ENCODE assay signal across 9 cellular contexts in the genomic region with DNA sequence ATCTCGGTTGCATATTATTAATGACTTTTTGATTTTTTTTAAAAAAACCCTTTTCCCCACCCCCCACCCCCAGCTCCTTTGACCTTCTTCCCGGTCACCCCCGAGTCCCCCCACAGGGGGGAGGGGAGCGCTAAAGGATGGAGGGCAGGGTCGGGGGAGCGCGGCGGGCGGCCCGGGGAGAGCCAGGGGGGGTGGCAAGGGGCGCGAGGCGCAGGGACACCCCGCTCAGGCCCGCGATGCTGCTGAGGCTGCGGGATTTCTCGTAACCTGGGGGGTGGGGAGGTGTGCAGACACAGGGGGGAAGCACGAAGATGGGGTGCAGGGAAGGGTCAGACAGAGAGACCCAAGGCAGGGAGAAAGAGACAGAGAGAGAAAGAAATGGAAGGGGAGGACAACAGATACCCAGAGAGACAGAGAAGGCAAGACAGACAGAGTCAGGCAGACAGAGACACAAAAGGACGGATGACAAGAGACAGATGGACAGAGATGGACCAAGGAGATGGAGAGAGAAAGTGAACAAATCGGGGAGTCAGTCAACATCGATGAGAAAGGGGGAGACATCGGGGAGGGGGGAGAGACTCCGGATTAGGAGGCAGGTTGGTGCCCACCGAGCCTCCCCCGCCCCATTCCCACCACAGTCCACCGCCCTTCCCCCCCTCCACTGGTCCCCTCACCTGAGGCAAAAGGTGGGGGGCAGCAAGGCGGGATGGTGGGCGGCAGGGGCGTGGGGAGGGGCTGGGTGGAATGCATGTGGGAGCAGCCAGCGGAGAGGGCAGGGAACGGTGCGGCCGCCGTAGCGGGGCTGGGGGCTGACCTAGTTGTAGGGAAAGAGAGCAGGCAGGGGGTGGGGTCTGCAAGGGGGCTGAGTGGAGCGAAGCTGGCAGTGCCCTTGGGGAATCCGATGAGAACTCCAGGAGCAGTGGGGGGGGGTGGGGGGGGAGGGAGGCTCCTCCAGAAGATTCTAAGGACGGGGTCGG. TPM values are rescaled to one million over a fixed set of nuclear protein-coding genes. Genes with fewer than 3 reads are reported as not detected.
DNase-seq lines count a peak whose midpoint lies in the region; ATAC-seq and TF ChIP-seq lines count a peak whose summit lies in the region.
"Had no signal": no experiment of that assay in that cellular context is flagged by ENCODE, and none has a peak within 500 bp of the region (broad histone marks: within the 10 kb centered on the region; RNA-seq: fewer than 3 reads in every experiment).

No MANE protein-coding gene starts in this region.

- peak overlapping the region; percentile 76 for H3K4me3 ChIP-seq in OCI-LY3 (ENCODE audit: low read length)
- H3K4me3 ChIP-seq in iPS-11a (ENCODE audit: low read depth, low read length) = peak overlapping the region; percentile 60

- no peaks in the 10 kb centered on the region for H3K9me3 Mint-ChIP-seq in activated naive CD8-positive, alpha-beta T cell (ENCODE audit: low read depth)
- no peaks in the 10 kb centered on the region for H3K9me3 Mint-ChIP-seq in activated naive CD8-positive, alpha-beta T cell treated with anti-CD3 and anti-CD28 coated beads for 36 hours
- H3K9me3 Mint-ChIP-seq in stimulated activated memory B cell treated with anti-CD40 and anti-IgM and Interleukin-4, amounts not matched to agents 10 μg/mL and 1 μg/mL and 100 μg/mL, for 72 hours = no peaks in the 10 kb centered on the region

- H3K9me3 ChIP-seq in OCI-LY3 (ENCODE audit: insufficient read depth, low read length) = no peaks in the 10 kb centered on the region

- peak overlapping the region; percentile 66 for H3K9ac ChIP-seq in OCI-LY3 (ENCODE audit: low read length)

- no peak for DNase-seq in activated naive CD8-positive, alpha-beta T cell treated with anti-CD3 and anti-CD28 coated beads for 36 hours
- no peak for DNase-seq in activated CD8-positive, alpha-beta memory T cell treated with anti-CD3 and anti-CD28 coated beads for 24 hours
- DNase-seq in AG20443 (ENCODE audit: low spot score) = no peak

- H3K27me3 Mint-ChIP-seq in activated naive CD8-positive, alpha-beta T cell = peaks cover 27% of the 10 kb centered on the region
- peaks cover 87% of the 10 kb centered on the region for H3K27me3 Mint-ChIP-seq in activated naive CD8-positive, alpha-beta T cell treated with anti-CD3 and anti-CD28 coated beads for 36 hours
- peaks cover 57% of the 10 kb centered on the region for H3K27me3 Mint-ChIP-seq in stimulated activated memory B cell treated with anti-CD40 and anti-IgM and Interleukin-4, amounts not matched to agents 10 μg/mL and 1 μg/mL and 100 μg/mL, for 72 hours

- H3K4me2 ChIP-seq in OCI-LY3 (ENCODE audit: low read length) = peak overlapping the region; percentile 82

- no peak overlapping the region for H2AFZ ChIP-seq in OCI-LY3 (ENCODE audit: low read depth, low read length)

- no peaks in the 10 kb centered on the region for H3K36me3 ChIP-seq in OCI-LY3 (replicated peaks; ENCODE audit: low read depth, low read length)

- H3K27ac Mint-ChIP-seq in activated naive CD8-positive, alpha-beta T cell = no peak overlapping the region
- no peak overlapping the region for H3K27ac Mint-ChIP-seq in activated naive CD8-positive, alpha-beta T cell treated with anti-CD3 and anti-CD28 coated beads for 36 hours
- H3K27ac Mint-ChIP-seq in stimulated activated memory B cell treated with anti-CD40 and anti-IgM and Interleukin-4, amounts not matched to agents 10 μg/mL and 1 μg/mL and 100 μg/mL, for 72 hours = no peak overlapping the region
- H3K27ac Mint-ChIP-seq: CD14-positive monocyte had no signal

- 0 out of 2 replicates have a peak, but pooled peaks cover 4% of the 10 kb centered on the region for H3K27me3 ChIP-seq in OCI-LY3 (ENCODE audit: low read depth, low read length)

- TF ChIP-seq CTCF in OCI-LY3 (IDR thresholded peaks at IDR 0.05; ENCODE audit: low read depth, low read length) = no peak

- H3K79me2 ChIP-seq in OCI-LY3 (ENCODE audit: low read length) = no peaks in the 10 kb centered on the region

- H4K20me1 ChIP-seq in OCI-LY3 (ENCODE audit: insufficient read depth, low read length) = no peaks in the 10 kb centered on the region

- peaks cover 19% of the 10 kb centered on the region for H3K4me1 Mint-ChIP-seq in activated naive CD8-positive, alpha-beta T cell (ENCODE audit: low read depth)
- peaks cover 14% of the 10 kb centered on the region for H3K4me1 Mint-ChIP-seq in activated naive CD8-positive, alpha-beta T cell treated with anti-CD3 and anti-CD28 coated beads for 36 hours
- peaks cover 38% of the 10 kb centered on the region for H3K4me1 Mint-ChIP-seq in stimulated activated memory B cell treated with anti-CD40 and anti-IgM and Interleukin-4, amounts not matched to agents 10 μg/mL and 1 μg/mL and 100 μg/mL, for 72 hours

- no peaks in the 10 kb centered on the region for H3K36me3 Mint-ChIP-seq in activated naive CD8-positive, alpha-beta T cell
- no peaks in the 10 kb centered on the region for H3K36me3 Mint-ChIP-seq in activated naive CD8-positive, alpha-beta T cell treated with anti-CD3 and anti-CD28 coated beads for 36 hours
- peaks cover 27% of the 10 kb centered on the region for H3K36me3 Mint-ChIP-seq in stimulated activated memory B cell treated with anti-CD40 and anti-IgM and Interleukin-4, amounts not matched to agents 10 μg/mL and 1 μg/mL and 100 μg/mL, for 72 hours

- peak overlapping the region; percentile 68 for H3K27ac ChIP-seq in OCI-LY3 (ENCODE audit: low read length)

- peaks cover 39% of the 10 kb centered on the region for H3K4me1 ChIP-seq in OCI-LY3 (ENCODE audit: low read length)

- H3K4me3 Mint-ChIP-seq in activated naive CD8-positive, alpha-beta T cell = peak overlapping the region; percentile 67
- H3K4me3 Mint-ChIP-seq in activated naive CD8-positive, alpha-beta T cell treated with anti-CD3 and anti-CD28 coated beads for 36 hours = no peak overlapping the region
- peak overlapping the region; percentile 7 for H3K4me3 Mint-ChIP-seq in stimulated activated memory B cell treated with anti-CD40 and anti-IgM and Interleukin-4, amounts not matched to agents 10 μg/mL and 1 μg/mL and 100 μg/mL, for 72 hours

- no peak for ATAC-seq in stimulated activated memory B cell treated with anti-CD40 and anti-IgM and Interleukin-4, amounts not matched to agents 10 μg/mL and 1 μg/mL and 100 μg/mL, for 72 hours
- ATAC-seq in GM18870 (IDR thresholded peaks at IDR 0.05; ENCODE audit: unreplicated experiment) = no peak

RNA-seq across cellular contexts. Expression of a gene that starts 14.2 kb away (rescaled TPM):
- under 1 TPM; 0.56 to 0.64 TPM for total RNA-seq in activated naive CD8-positive, alpha-beta T cell treated with anti-CD3 and anti-CD28 coated beads for 36 hours

RNA-seq across cellular contexts. Expression of a gene that starts 50.4 kb away (rescaled TPM):
- total RNA-seq in activated naive CD8-positive, alpha-beta T cell treated with anti-CD3 and anti-CD28 coated beads for 36 hours = 10 to 100 TPM; 16.1 to 18.1 TPM
